Comparison of ENCODE assay signal across 1 cellular context in genomic region chr19:13731147-13731964, GRCh38.
A peak's percentile ranks its signal among the peaks of the same experiment; 100 is the strongest.
TF ChIP-seq lines count a peak whose summit lies in the region.

No MANE protein-coding gene starts in this region.

TF ChIP-seq in HepG2, 621 proteins besides CTCF, POLR2A, EP300 and RAD21 (continued from another document):
- TF ChIP-seq ZNF276 (CRISPR knock-in tag; IDR thresholded peaks at IDR 0.05; ENCODE audit: low read depth) (no peak), NRL (CRISPR knock-in tag; IDR thresholded peaks at IDR 0.05; ENCODE audit: borderline replicate concordance) (no peak; the same call in 1 of the 2 replicates), REPIN1 (CRISPR knock-in tag; IDR thresholded peaks at IDR 0.05; ENCODE audit: borderline replicate concordance, low read depth) (no peak), ZBTB38 (CRISPR knock-in tag; IDR thresholded peaks at IDR 0.05) (0 out of 2 replicates have a peak, but pooled peaks have one; percentile 19), SMAD9 (CRISPR knock-in tag; IDR thresholded peaks at IDR 0.05) (no peak), TRAFD1 (CRISPR knock-in tag; IDR thresholded peaks at IDR 0.05; ENCODE audit: borderline replicate concordance) (no peak; the same call in 1 of the 2 replicates), HNF4A (CRISPR knock-in tag; IDR thresholded peaks at IDR 0.05) (peak; percentile 55; the same call in 1 of the 2 replicates), ZFP90 (CRISPR knock-in tag; IDR thresholded peaks at IDR 0.05; ENCODE audit: borderline replicate concordance) (no peak), GTF2F1 (IDR thresholded peaks at IDR 0.05; ENCODE audit: low read length) (no peak), BHLHE40 (IDR thresholded peaks at IDR 0.05; ENCODE audit: low read length) (no peak), UBTF (CRISPR knock-in tag; IDR thresholded peaks at IDR 0.05) (0 out of 2 replicates have a peak, but pooled peaks have one; percentile 13), KMT2A (CRISPR knock-in tag; IDR thresholded peaks at IDR 0.05) (no peak), TCF12 (IDR thresholded peaks at IDR 0.05) (no peak), TCF12 (CRISPR knock-in tag; IDR thresholded peaks at IDR 0.05) (no peak), TFDP2 (CRISPR knock-in tag; IDR thresholded peaks at IDR 0.05) (peak; percentile 17; the same call in 1 of the 2 replicates), BRD4 (CRISPR knock-in tag; IDR thresholded peaks at IDR 0.05) (peak; percentile 66; the same call in 1 of the 2 replicates), RXRB (CRISPR knock-in tag; IDR thresholded peaks at IDR 0.05; ENCODE audit: borderline replicate concordance) (no peak), ZNF543 (CRISPR knock-in tag; IDR thresholded peaks at IDR 0.05) (no peak), ZNF746 (CRISPR knock-in tag; IDR thresholded peaks at IDR 0.05) (no peak), ZNF280B (CRISPR knock-in tag; IDR thresholded peaks at IDR 0.05; ENCODE audit: borderline replicate concordance) (no peak), ZFP62 (CRISPR knock-in tag; IDR thresholded peaks at IDR 0.05) (no peak), KDM6A (CRISPR knock-in tag; IDR thresholded peaks at IDR 0.05; ENCODE audit: low read depth) (no peak), DR1 (CRISPR knock-in tag; IDR thresholded peaks at IDR 0.05) (0 out of 2 replicates have a peak, but pooled peaks have one; percentile 31), HNRNPLL (IDR thresholded peaks at IDR 0.05; ENCODE audit: low read depth, low read length, poor library complexity, severe bottlenecking) (peak; percentile 90), SOX5 (CRISPR knock-in tag; IDR thresholded peaks at IDR 0.05; ENCODE audit: borderline replicate concordance) (peak; percentile 91), ZNF275 (CRISPR knock-in tag; IDR thresholded peaks at IDR 0.05; ENCODE audit: borderline replicate concordance) (0 out of 2 replicates have a peak, but pooled peaks have one; percentile 55), RORA (CRISPR knock-in tag; IDR thresholded peaks at IDR 0.05) (no peak), PPARG (CRISPR knock-in tag; conservative IDR thresholded peaks at IDR 0.05) (no peak), HOMEZ (CRISPR knock-in tag; IDR thresholded peaks at IDR 0.05; ENCODE audit: low read depth) (peak; percentile 31; the same call in 1 of the 2 replicates), HDAC2 (CRISPR knock-in tag; IDR thresholded peaks at IDR 0.05) (peak; percentile 15; the same call in 1 of the 2 replicates), JUN (CRISPR knock-in tag; IDR thresholded peaks at IDR 0.05) (no peak), ZNF773 (CRISPR knock-in tag; IDR thresholded peaks at IDR 0.05; ENCODE audit: borderline replicate concordance) (no peak), EHMT2 (IDR thresholded peaks at IDR 0.05; ENCODE audit: borderline replicate concordance, low read depth, low read length) (no peak)
- TF ChIP-seq, protein P1, sequence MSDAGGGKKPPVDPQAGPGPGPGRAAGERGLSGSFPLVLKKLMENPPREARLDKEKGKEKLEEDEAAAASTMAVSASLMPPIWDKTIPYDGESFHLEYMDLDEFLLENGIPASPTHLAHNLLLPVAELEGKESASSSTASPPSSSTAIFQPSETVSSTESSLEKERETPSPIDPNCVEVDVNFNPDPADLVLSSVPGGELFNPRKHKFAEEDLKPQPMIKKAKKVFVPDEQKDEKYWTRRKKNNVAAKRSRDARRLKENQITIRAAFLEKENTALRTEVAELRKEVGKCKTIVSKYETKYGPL (CRISPR knock-in tag; IDR thresholded peaks at IDR 0.05): no peak
- TF ChIP-seq, protein P2, sequence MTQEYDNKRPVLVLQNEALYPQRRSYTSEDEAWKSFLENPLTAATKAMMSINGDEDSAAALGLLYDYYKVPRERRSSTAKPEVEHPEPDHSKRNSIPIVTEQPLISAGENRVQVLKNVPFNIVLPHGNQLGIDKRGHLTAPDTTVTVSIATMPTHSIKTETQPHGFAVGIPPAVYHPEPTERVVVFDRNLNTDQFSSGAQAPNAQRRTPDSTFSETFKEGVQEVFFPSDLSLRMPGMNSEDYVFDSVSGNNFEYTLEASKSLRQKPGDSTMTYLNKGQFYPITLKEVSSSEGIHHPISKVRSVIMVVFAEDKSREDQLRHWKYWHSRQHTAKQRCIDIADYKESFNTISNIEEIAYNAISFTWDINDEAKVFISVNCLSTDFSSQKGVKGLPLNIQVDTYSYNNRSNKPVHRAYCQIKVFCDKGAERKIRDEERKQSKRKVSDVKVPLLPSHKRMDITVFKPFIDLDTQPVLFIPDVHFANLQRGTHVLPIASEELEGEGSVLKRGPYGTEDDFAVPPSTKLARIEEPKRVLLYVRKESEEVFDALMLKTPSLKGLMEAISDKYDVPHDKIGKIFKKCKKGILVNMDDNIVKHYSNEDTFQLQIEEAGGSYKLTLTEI (CRISPR knock-in tag; conservative IDR thresholded peaks at IDR 0.05): no peak
- TF ChIP-seq, protein P3, sequence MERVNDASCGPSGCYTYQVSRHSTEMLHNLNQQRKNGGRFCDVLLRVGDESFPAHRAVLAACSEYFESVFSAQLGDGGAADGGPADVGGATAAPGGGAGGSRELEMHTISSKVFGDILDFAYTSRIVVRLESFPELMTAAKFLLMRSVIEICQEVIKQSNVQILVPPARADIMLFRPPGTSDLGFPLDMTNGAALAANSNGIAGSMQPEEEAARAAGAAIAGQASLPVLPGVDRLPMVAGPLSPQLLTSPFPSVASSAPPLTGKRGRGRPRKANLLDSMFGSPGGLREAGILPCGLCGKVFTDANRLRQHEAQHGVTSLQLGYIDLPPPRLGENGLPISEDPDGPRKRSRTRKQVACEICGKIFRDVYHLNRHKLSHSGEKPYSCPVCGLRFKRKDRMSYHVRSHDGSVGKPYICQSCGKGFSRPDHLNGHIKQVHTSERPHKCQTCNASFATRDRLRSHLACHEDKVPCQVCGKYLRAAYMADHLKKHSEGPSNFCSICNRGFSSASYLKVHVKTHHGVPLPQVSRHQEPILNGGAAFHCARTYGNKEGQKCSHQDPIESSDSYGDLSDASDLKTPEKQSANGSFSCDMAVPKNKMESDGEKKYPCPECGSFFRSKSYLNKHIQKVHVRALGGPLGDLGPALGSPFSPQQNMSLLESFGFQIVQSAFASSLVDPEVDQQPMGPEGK (CRISPR knock-in tag; IDR thresholded peaks at IDR 0.05): peak; percentile 31; the same call in 1 of the 2 replicates
